ENCODE assay signal across 38 cellular contexts in genomic region chr1:16029288-16029687, GRCh38. TPM values are rescaled to one million over a fixed set of nuclear protein-coding genes. Genes with fewer than 3 reads are reported as not detected.
"Had no signal": no experiment of that assay in that cellular context is flagged by ENCODE, and none has a peak within 500 bp of the region (broad histone marks: within the 10 kb centered on the region; RNA-seq: fewer than 3 reads in every experiment).

No MANE protein-coding gene starts in this region.

- H3K4me1 ChIP-seq: colonic mucosa had no signal

- H3K4me3 ChIP-seq: adrenal gland, body of pancreas, colonic mucosa, esophagus squamous epithelium, gastroesophageal sphincter had no signal

- H3K27ac ChIP-seq: adrenal gland, body of pancreas, colonic mucosa, epithelial cell of prostate, esophagus squamous epithelium, gastroesophageal sphincter had no signal

- H3K9me3 Mint-ChIP-seq: activated CD4-positive, alpha-beta memory T cell treated with anti-CD3 and anti-CD28 coated beads for 36 hours; activated CD4-positive, alpha-beta T cell treated with anti-CD3 and anti-CD28 coated beads, Interleukin-2, amount 10 ng/mL, durations not matched to agents 24 days and 14 days; activated naive CD4-positive, alpha-beta T cell treated with anti-CD3 and anti-CD28 coated beads for 36 hours; activated naive CD4-positive, alpha-beta T cell treated with anti-CD3 and anti-CD28 coated beads, Interleukin-2, amount 50 U/mL, for 24 hours; activated naive CD8-positive, alpha-beta T cell treated with anti-CD3 and anti-CD28 coated beads for 36 hours; activated naive CD8-positive, alpha-beta T cell treated with anti-CD3 and anti-CD28 coated beads, Interleukin-2, amount 50 U/mL, for 24 hours; activated T-helper 1 cell treated with anti-CD3 and anti-CD28 coated beads, Interleukin-12 subunit alpha, Interleukin-12 subunit beta, Interleukin-2, Interleukin-4 antibody, amounts not matched to agents 30 ng/mL and 10 ng/mL and 1 ng/mL, durations not matched to agents 14 hours and 24 hours and 36 hours; activated T-helper 2 cell treated with anti-CD3 and anti-CD28 coated beads, Interferon-gamma antibody, Interleukin-2, Interleukin-4, amounts not matched to agents 10 μg/mL and 5 μg/mL and 100 μg/mL, durations not matched to agents 14 hours and 24 hours and 36 hours had no signal

- DNase-seq: activated CD4-positive, alpha-beta memory T cell treated with anti-CD3 and anti-CD28 coated beads for 36 hours; activated CD4-positive, alpha-beta T cell treated with anti-CD3 and anti-CD28 coated beads for 36 hours; activated CD4-positive, alpha-beta T cell treated with anti-CD3 and anti-CD28 coated beads, Interleukin-2, amount 10 ng/mL, durations not matched to agents 24 days and 14 days; activated CD4-positive, CD25-positive, alpha-beta regulatory T cell; activated CD4-positive, CD25-positive, alpha-beta regulatory T cell treated with anti-CD3 and anti-CD28 coated beads, Interleukin-2, amount 50 U/mL, for 72 hours; activated CD8-positive, alpha-beta memory T cell treated with anti-CD3 and anti-CD28 coated beads, Interleukin-2, amount 10 ng/mL, durations not matched to agents 7 days and 5 days; activated CD8-positive, alpha-beta memory T cell treated with anti-CD3 and anti-CD28 coated beads, Interleukin-2, amount 50 U/mL, for 4 hours; activated CD8-positive, alpha-beta T cell treated with anti-CD3 and anti-CD28 coated beads, Interleukin-2, amount 10 ng/mL, durations not matched to agents 7 days and 5 days; activated effector memory CD4-positive, alpha-beta T cell treated with anti-CD3 and anti-CD28 coated beads, Interleukin-2, amount 50 U/mL, for 16 hours; activated naive CD4-positive, alpha-beta T cell treated with anti-CD3 and anti-CD28 coated beads for 36 hours; activated naive CD8-positive, alpha-beta T cell treated with anti-CD3 and anti-CD28 coated beads for 36 hours; activated naive CD8-positive, alpha-beta T cell treated with anti-CD3 and anti-CD28 coated beads, Interleukin-2, amount 50 U/mL, for 24 hours; activated T-cell treated with anti-CD3 and anti-CD28 coated beads, Interleukin-2, amount 50 U/mL, for 1 hour; activated T-cell treated with anti-CD3 and anti-CD28 coated beads, Interleukin-2, amount 50 U/mL, for 48 hours; adrenal gland; amygdala; aorta; body of pancreas; caudate nucleus; cerebellar nuclear complex; colonic mucosa; effector CD8-positive, alpha-beta T cell; esophagus squamous epithelium; foreskin melanocyte; T-helper 2 cell had no signal

- H3K36me3 Mint-ChIP-seq: activated CD4-positive, alpha-beta memory T cell treated with anti-CD3 and anti-CD28 coated beads for 36 hours; activated CD8-positive, alpha-beta memory T cell treated with anti-CD3 and anti-CD28 coated beads, Interleukin-2, amount 10 ng/mL, durations not matched to agents 7 days and 5 days; activated naive CD4-positive, alpha-beta T cell treated with anti-CD3 and anti-CD28 coated beads, Interleukin-2, amount 50 U/mL, for 24 hours; activated naive CD8-positive, alpha-beta T cell treated with anti-CD3 and anti-CD28 coated beads for 36 hours had no signal

- H3K36me3 ChIP-seq: adrenal gland, colonic mucosa, esophagus squamous epithelium, gastroesophageal sphincter had no signal

- H3K27me3 ChIP-seq: adrenal gland, body of pancreas, colonic mucosa, gastroesophageal sphincter had no signal

- H3K9me3 ChIP-seq: adrenal gland, body of pancreas, colonic mucosa, esophagus squamous epithelium, gastroesophageal sphincter had no signal

- H3K27ac Mint-ChIP-seq: activated CD4-positive, alpha-beta memory T cell treated with anti-CD3 and anti-CD28 coated beads for 36 hours; activated CD4-positive, alpha-beta T cell treated with anti-CD3 and anti-CD28 coated beads for 36 hours; activated CD4-positive, alpha-beta T cell treated with anti-CD3 and anti-CD28 coated beads, Interleukin-2, amount 10 ng/mL, durations not matched to agents 24 days and 14 days; activated CD8-positive, alpha-beta memory T cell treated with anti-CD3 and anti-CD28 coated beads, Interleukin-2, amount 10 ng/mL, durations not matched to agents 7 days and 5 days; activated CD8-positive, alpha-beta T cell treated with anti-CD3 and anti-CD28 coated beads, Interleukin-2, amount 10 ng/mL, durations not matched to agents 7 days and 5 days; activated naive CD4-positive, alpha-beta T cell treated with anti-CD3 and anti-CD28 coated beads for 36 hours; activated naive CD4-positive, alpha-beta T cell treated with anti-CD3 and anti-CD28 coated beads, Interleukin-2, amount 50 U/mL, for 24 hours; activated naive CD8-positive, alpha-beta T cell treated with anti-CD3 and anti-CD28 coated beads for 36 hours; activated naive CD8-positive, alpha-beta T cell treated with anti-CD3 and anti-CD28 coated beads, Interleukin-2, amount 50 U/mL, for 24 hours; activated T-helper 1 cell treated with anti-CD3 and anti-CD28 coated beads, Interleukin-12 subunit alpha, Interleukin-12 subunit beta, Interleukin-2, Interleukin-4 antibody, amounts not matched to agents 30 ng/mL and 10 ng/mL and 1 ng/mL, durations not matched to agents 14 hours and 24 hours and 36 hours; activated T-helper 2 cell treated with anti-CD3 and anti-CD28 coated beads, Interferon-gamma antibody, Interleukin-2, Interleukin-4, amounts not matched to agents 10 μg/mL and 5 μg/mL and 100 μg/mL, durations not matched to agents 14 hours and 24 hours and 36 hours had no signal

- H3K4me1 Mint-ChIP-seq: activated CD8-positive, alpha-beta memory T cell treated with anti-CD3 and anti-CD28 coated beads, Interleukin-2, amount 10 ng/mL, durations not matched to agents 7 days and 5 days; activated naive CD4-positive, alpha-beta T cell treated with anti-CD3 and anti-CD28 coated beads, Interleukin-2, amount 50 U/mL, for 24 hours; activated naive CD8-positive, alpha-beta T cell treated with anti-CD3 and anti-CD28 coated beads, Interleukin-2, amount 50 U/mL, for 24 hours had no signal

- H3K4me3 Mint-ChIP-seq: activated CD4-positive, alpha-beta memory T cell treated with anti-CD3 and anti-CD28 coated beads for 36 hours; activated CD4-positive, alpha-beta T cell treated with anti-CD3 and anti-CD28 coated beads for 36 hours; activated CD4-positive, alpha-beta T cell treated with anti-CD3 and anti-CD28 coated beads, Interleukin-2, amount 10 ng/mL, durations not matched to agents 24 days and 14 days; activated CD8-positive, alpha-beta memory T cell treated with anti-CD3 and anti-CD28 coated beads, Interleukin-2, amount 10 ng/mL, durations not matched to agents 7 days and 5 days; activated CD8-positive, alpha-beta T cell treated with anti-CD3 and anti-CD28 coated beads, Interleukin-2, amount 10 ng/mL, durations not matched to agents 7 days and 5 days; activated naive CD4-positive, alpha-beta T cell treated with anti-CD3 and anti-CD28 coated beads for 36 hours; activated naive CD4-positive, alpha-beta T cell treated with anti-CD3 and anti-CD28 coated beads, Interleukin-2, amount 50 U/mL, for 24 hours; activated naive CD8-positive, alpha-beta T cell treated with anti-CD3 and anti-CD28 coated beads for 36 hours; activated naive CD8-positive, alpha-beta T cell treated with anti-CD3 and anti-CD28 coated beads, Interleukin-2, amount 50 U/mL, for 24 hours; activated T-helper 1 cell treated with anti-CD3 and anti-CD28 coated beads, Interleukin-12 subunit alpha, Interleukin-12 subunit beta, Interleukin-2, Interleukin-4 antibody, amounts not matched to agents 30 ng/mL and 10 ng/mL and 1 ng/mL, durations not matched to agents 14 hours and 24 hours and 36 hours had no signal

- ATAC-seq: activated CD4-positive, alpha-beta T cell treated with anti-CD3 and anti-CD28 coated beads for 36 hours; activated CD8-positive, alpha-beta memory T cell treated with anti-CD3 and anti-CD28 coated beads, Interleukin-2, amount 10 ng/mL, durations not matched to agents 7 days and 5 days; activated CD8-positive, alpha-beta T cell treated with anti-CD3 and anti-CD28 coated beads, Interleukin-2, amount 10 ng/mL, durations not matched to agents 7 days and 5 days; activated naive CD8-positive, alpha-beta T cell treated with anti-CD3 and anti-CD28 coated beads, Interleukin-2, amount 50 U/mL, for 24 hours; body of pancreas; gastroesophageal sphincter had no signal

RNA-seq across cellular contexts. Expression of gene CLCNKA, which starts 7.5 kb away (rescaled TPM):
- total RNA-seq: activated CD4-positive, alpha-beta memory T cell treated with anti-CD3 and anti-CD28 coated beads for 36 hours; activated CD4-positive, alpha-beta T cell treated with anti-CD3 and anti-CD28 coated beads for 36 hours; activated CD4-positive, alpha-beta T cell treated with anti-CD3 and anti-CD28 coated beads, Interleukin-2, amount 10 ng/mL, durations not matched to agents 24 days and 14 days; activated CD8-positive, alpha-beta memory T cell treated with anti-CD3 and anti-CD28 coated beads for 36 hours; activated CD8-positive, alpha-beta memory T cell treated with anti-CD3 and anti-CD28 coated beads, Interleukin-2, amount 10 ng/mL, durations not matched to agents 7 days and 5 days; activated CD8-positive, alpha-beta T cell treated with anti-CD3 and anti-CD28 coated beads, Interleukin-2, amount 10 ng/mL, durations not matched to agents 7 days and 5 days; activated naive CD4-positive, alpha-beta T cell treated with anti-CD3 and anti-CD28 coated beads for 36 hours; activated naive CD8-positive, alpha-beta T cell treated with anti-CD3 and anti-CD28 coated beads for 36 hours; activated T-helper 1 cell treated with anti-CD3 and anti-CD28 coated beads, Interleukin-12 subunit alpha, Interleukin-12 subunit beta, Interleukin-2, Interleukin-4 antibody, amounts not matched to agents 30 ng/mL and 10 ng/mL and 1 ng/mL, durations not matched to agents 14 hours and 24 hours and 36 hours; activated T-helper 2 cell treated with anti-CD3 and anti-CD28 coated beads, Interferon-gamma antibody, Interleukin-2, Interleukin-4, amounts not matched to agents 10 μg/mL and 5 μg/mL and 100 μg/mL, durations not matched to agents 14 hours and 24 hours and 36 hours; dermis microvascular lymphatic vessel endothelial cell; endothelial cell of umbilical vein; esophagus squamous epithelium; fibroblast of villous mesenchyme; glomerular endothelial cell; T-helper 1 cell treated with Interleukin-12 subunit alpha and Interleukin-12 subunit beta and Interleukin-4 antibody, amounts not matched to agents 30 ng/mL and 1 ng/mL, for 36 hours had no signal
- polyA plus RNA-seq: endothelial cell of umbilical vein, fibroblast of lung had no signal

RNA-seq across cellular contexts. Expression of gene HSPB7, which starts 11.4 kb away (rescaled TPM):
- total RNA-seq: activated CD4-positive, alpha-beta memory T cell treated with anti-CD3 and anti-CD28 coated beads for 36 hours; activated CD4-positive, alpha-beta T cell treated with anti-CD3 and anti-CD28 coated beads for 36 hours; activated CD4-positive, alpha-beta T cell treated with anti-CD3 and anti-CD28 coated beads, Interleukin-2, amount 10 ng/mL, durations not matched to agents 24 days and 14 days; activated CD8-positive, alpha-beta memory T cell treated with anti-CD3 and anti-CD28 coated beads for 36 hours; activated CD8-positive, alpha-beta memory T cell treated with anti-CD3 and anti-CD28 coated beads, Interleukin-2, amount 10 ng/mL, durations not matched to agents 7 days and 5 days; activated CD8-positive, alpha-beta T cell treated with anti-CD3 and anti-CD28 coated beads, Interleukin-2, amount 10 ng/mL, durations not matched to agents 7 days and 5 days; activated naive CD4-positive, alpha-beta T cell treated with anti-CD3 and anti-CD28 coated beads for 36 hours; activated naive CD8-positive, alpha-beta T cell treated with anti-CD3 and anti-CD28 coated beads for 36 hours; activated T-helper 1 cell treated with anti-CD3 and anti-CD28 coated beads, Interleukin-12 subunit alpha, Interleukin-12 subunit beta, Interleukin-2, Interleukin-4 antibody, amounts not matched to agents 30 ng/mL and 10 ng/mL and 1 ng/mL, durations not matched to agents 14 hours and 24 hours and 36 hours; activated T-helper 2 cell treated with anti-CD3 and anti-CD28 coated beads, Interferon-gamma antibody, Interleukin-2, Interleukin-4, amounts not matched to agents 10 μg/mL and 5 μg/mL and 100 μg/mL, durations not matched to agents 14 hours and 24 hours and 36 hours; dermis microvascular lymphatic vessel endothelial cell; endothelial cell of umbilical vein; glomerular endothelial cell; T-helper 1 cell treated with Interleukin-12 subunit alpha and Interleukin-12 subunit beta and Interleukin-4 antibody, amounts not matched to agents 30 ng/mL and 1 ng/mL, for 36 hours had no signal
- polyA plus RNA-seq: endothelial cell of umbilical vein had no signal

RNA-seq across cellular contexts. Expression of gene CLCNKB, which starts 14.3 kb away (rescaled TPM):
- total RNA-seq: activated CD4-positive, alpha-beta memory T cell treated with anti-CD3 and anti-CD28 coated beads for 36 hours; activated CD4-positive, alpha-beta T cell treated with anti-CD3 and anti-CD28 coated beads for 36 hours; activated CD4-positive, alpha-beta T cell treated with anti-CD3 and anti-CD28 coated beads, Interleukin-2, amount 10 ng/mL, durations not matched to agents 24 days and 14 days; activated CD8-positive, alpha-beta memory T cell treated with anti-CD3 and anti-CD28 coated beads for 36 hours; activated CD8-positive, alpha-beta memory T cell treated with anti-CD3 and anti-CD28 coated beads, Interleukin-2, amount 10 ng/mL, durations not matched to agents 7 days and 5 days; activated CD8-positive, alpha-beta T cell treated with anti-CD3 and anti-CD28 coated beads, Interleukin-2, amount 10 ng/mL, durations not matched to agents 7 days and 5 days; activated naive CD4-positive, alpha-beta T cell treated with anti-CD3 and anti-CD28 coated beads for 36 hours; activated naive CD8-positive, alpha-beta T cell treated with anti-CD3 and anti-CD28 coated beads for 36 hours; activated T-helper 1 cell treated with anti-CD3 and anti-CD28 coated beads, Interleukin-12 subunit alpha, Interleukin-12 subunit beta, Interleukin-2, Interleukin-4 antibody, amounts not matched to agents 30 ng/mL and 10 ng/mL and 1 ng/mL, durations not matched to agents 14 hours and 24 hours and 36 hours; activated T-helper 2 cell treated with anti-CD3 and anti-CD28 coated beads, Interferon-gamma antibody, Interleukin-2, Interleukin-4, amounts not matched to agents 10 μg/mL and 5 μg/mL and 100 μg/mL, durations not matched to agents 14 hours and 24 hours and 36 hours; endothelial cell of umbilical vein; esophagus squamous epithelium; glomerular endothelial cell; T-helper 1 cell treated with Interleukin-12 subunit alpha and Interleukin-12 subunit beta and Interleukin-4 antibody, amounts not matched to agents 30 ng/mL and 1 ng/mL, for 36 hours had no signal

RNA-seq across cellular contexts. Expression of gene SRARP, which starts 25.3 kb away (rescaled TPM):
- total RNA-seq: activated CD4-positive, alpha-beta memory T cell treated with anti-CD3 and anti-CD28 coated beads for 36 hours; activated CD4-positive, alpha-beta T cell treated with anti-CD3 and anti-CD28 coated beads for 36 hours; activated CD4-positive, alpha-beta T cell treated with anti-CD3 and anti-CD28 coated beads, Interleukin-2, amount 10 ng/mL, durations not matched to agents 24 days and 14 days; activated CD8-positive, alpha-beta memory T cell treated with anti-CD3 and anti-CD28 coated beads for 36 hours; activated CD8-positive, alpha-beta memory T cell treated with anti-CD3 and anti-CD28 coated beads, Interleukin-2, amount 10 ng/mL, durations not matched to agents 7 days and 5 days; activated CD8-positive, alpha-beta T cell treated with anti-CD3 and anti-CD28 coated beads, Interleukin-2, amount 10 ng/mL, durations not matched to agents 7 days and 5 days; activated naive CD4-positive, alpha-beta T cell treated with anti-CD3 and anti-CD28 coated beads for 36 hours; activated naive CD8-positive, alpha-beta T cell treated with anti-CD3 and anti-CD28 coated beads for 36 hours; activated T-helper 1 cell treated with anti-CD3 and anti-CD28 coated beads, Interleukin-12 subunit alpha, Interleukin-12 subunit beta, Interleukin-2, Interleukin-4 antibody, amounts not matched to agents 30 ng/mL and 10 ng/mL and 1 ng/mL, durations not matched to agents 14 hours and 24 hours and 36 hours; activated T-helper 2 cell treated with anti-CD3 and anti-CD28 coated beads, Interferon-gamma antibody, Interleukin-2, Interleukin-4, amounts not matched to agents 10 μg/mL and 5 μg/mL and 100 μg/mL, durations not matched to agents 14 hours and 24 hours and 36 hours; adrenal gland; aorta; body of pancreas; colonic mucosa; endothelial cell of umbilical vein; esophagus squamous epithelium; fibroblast of lung; fibroblast of villous mesenchyme; gastroesophageal sphincter; glomerular endothelial cell; T-helper 1 cell treated with Interleukin-12 subunit alpha and Interleukin-12 subunit beta and Interleukin-4 antibody, amounts not matched to agents 30 ng/mL and 1 ng/mL, for 36 hours had no signal
- polyA plus RNA-seq: adrenal gland, aorta, endothelial cell of umbilical vein, esophagus, fibroblast of lung had no signal

RNA-seq across cellular contexts. Expression of gene FAM131C, which starts 44.2 kb away (rescaled TPM):
- total RNA-seq: activated naive CD4-positive, alpha-beta T cell treated with anti-CD3 and anti-CD28 coated beads for 36 hours; dermis microvascular lymphatic vessel endothelial cell; endothelial cell of umbilical vein; gastroesophageal sphincter had no signal
